ENCODE assay signal across 8 cellular contexts in the genomic region with DNA sequence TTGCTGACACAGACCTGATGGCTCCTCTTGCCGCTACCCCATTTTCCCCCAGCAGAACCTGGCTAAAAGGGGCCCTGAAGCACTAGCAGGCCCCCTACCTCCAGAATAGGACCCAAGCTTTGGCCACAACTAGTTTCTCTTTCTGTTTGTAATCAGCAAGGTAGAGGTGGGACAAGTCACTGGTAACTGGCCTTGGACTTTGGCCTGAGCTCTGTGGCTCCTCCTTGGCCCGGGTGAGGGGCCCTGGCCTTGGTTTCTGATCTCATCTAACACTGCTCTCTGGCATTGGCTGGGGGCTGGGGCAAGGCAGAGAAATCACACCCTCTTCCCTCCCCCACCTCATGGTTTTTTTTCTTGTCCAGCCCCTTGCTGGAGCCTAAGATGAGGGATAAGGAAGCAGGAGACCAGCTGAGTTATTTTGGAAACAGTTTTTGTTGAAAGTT. TPM values are rescaled to one million over a fixed set of nuclear protein-coding genes. Genes with fewer than 3 reads are reported as not detected.
DNase-seq lines count a peak whose midpoint lies in the region; ATAC-seq, FAIRE-seq and TF ChIP-seq lines count a peak whose summit lies in the region.

No MANE protein-coding gene starts in this region.

- peaks cover 9% of the 10 kb centered on the region; the same call in 1 of the 2 replicates for H3K9me3 ChIP-seq in HepG2 (ENCODE audit: low read length)
- H3K9me3 ChIP-seq in transverse colon: no peaks in the 10 kb centered on the region

- H3K4me3 ChIP-seq in HepG2 (replicated peaks in 1 of 3; ENCODE audit: insufficient read depth in 1 of 3, low read depth in 2 of 3, low read length in 3 of 3): peak overlapping the region; percentile 94 to 100 (median 98)
- peak overlapping the region; percentile 99 to 100 (median 100) for H3K4me3 ChIP-seq in transverse colon

- H2AFZ ChIP-seq in HepG2 (ENCODE audit: low read length): no peak overlapping the region

- no peak for DNase-seq in activated naive CD4-positive, alpha-beta T cell treated with anti-CD3 and anti-CD28 coated beads for 36 hours
- DNase-seq in activated naive CD4-positive, alpha-beta T cell treated with anti-CD3 and anti-CD28 coated beads, Interleukin-2, amount 50 U/mL, for 16 hours: no peak
- no peak for DNase-seq in activated naive CD8-positive, alpha-beta T cell treated with anti-CD3 and anti-CD28 coated beads, Interleukin-2, amount 50 U/mL, for 24 hours
- DNase-seq in HepG2 (ENCODE audit: low spot score) (peak; percentile 85), transverse colon (peak; percentile 77), iPS-NIHi11 (ENCODE audit: low spot score) (no peak)
- DNase-seq in effector CD4-positive, alpha-beta T cell: no peak

- peaks cover 43% of the 10 kb centered on the region for H3K4me1 Mint-ChIP-seq in activated naive CD4-positive, alpha-beta T cell treated with anti-CD3 and anti-CD28 coated beads for 36 hours (ENCODE audit: low read depth)
- peaks cover 40% of the 10 kb centered on the region for H3K4me1 Mint-ChIP-seq in activated naive CD8-positive, alpha-beta T cell treated with anti-CD3 and anti-CD28 coated beads, Interleukin-2, amount 50 U/mL, for 24 hours

- peaks cover 37% of the 10 kb centered on the region for H3K4me1 ChIP-seq in HepG2 (ENCODE audit: insufficient read depth, low read length)
- peaks cover 19 to 42% (median 29%) of the 10 kb centered on the region in 4 donors for H3K4me1 ChIP-seq in transverse colon

- TF ChIP-seq CTCF in HepG2 (CRISPR knock-in tag; IDR thresholded peaks at IDR 0.05): no peak
- TF ChIP-seq CTCF in transverse colon (IDR thresholded peaks at IDR 0.05): no peak

- ATAC-seq in activated naive CD8-positive, alpha-beta T cell treated with anti-CD3 and anti-CD28 coated beads, Interleukin-2, amount 50 U/mL, for 24 hours: no peak
- ATAC-seq in HepG2 (no peak; the same call in 2 of the 3 replicates), GM18873 (IDR thresholded peaks at IDR 0.05; ENCODE audit: low FRiP score, unreplicated experiment) (no peak)

- H3K4me2 ChIP-seq in HepG2 (ENCODE audit: low read depth, low read length): peak overlapping the region; percentile 92

- POLR2A ChIA-PET in HepG2 (lab: Yijun Ruan, JAX): interaction anchor here (0.9 to 2.2 kb wide), 7 partner anchors 8 to 834 kb away, joined by 3 to 12 read pairs (median 7); a partner anchor contains a TSS

- peak; percentile 82 for FAIRE-seq in HepG2 (lab: Jason Lieb, UNC)

- H3K9me3 Mint-ChIP-seq in activated naive CD4-positive, alpha-beta T cell treated with anti-CD3 and anti-CD28 coated beads for 36 hours: peaks cover 7% of the 10 kb centered on the region
- H3K9me3 Mint-ChIP-seq in activated naive CD8-positive, alpha-beta T cell treated with anti-CD3 and anti-CD28 coated beads, Interleukin-2, amount 50 U/mL, for 24 hours: peaks cover 9% of the 10 kb centered on the region

- no peaks in the 10 kb centered on the region for H3K27me3 Mint-ChIP-seq in activated naive CD4-positive, alpha-beta T cell treated with anti-CD3 and anti-CD28 coated beads for 36 hours (ENCODE audit: low read depth)
- no peaks in the 10 kb centered on the region for H3K27me3 Mint-ChIP-seq in activated naive CD8-positive, alpha-beta T cell treated with anti-CD3 and anti-CD28 coated beads, Interleukin-2, amount 50 U/mL, for 24 hours

- WGBS in HepG2 (ENCODE audit: low lambda C conversion rate): 13% methylated on average over 2 of the region's 2 CpGs
- WGBS in transverse colon (ENCODE audit: low coverage in 1 of 2), 2 donors: 16% methylated on average over 2 of the region's 2 CpGs; no CpG with 5 or more reads in 1 of the 2 donors

- CTCF ChIA-PET in activated naive CD4-positive, alpha-beta T cell treated with anti-CD3 and anti-CD28 coated beads for 36 hours (lab: Charles Lee): interaction anchor here (0.6 to 3.6 kb wide), 6 partner anchors 9 to 59 kb away, joined by 3 to 21 read pairs (median 8); a partner anchor contains a TSS
- CTCF ChIA-PET in HepG2 (lab: Yijun Ruan, JAX; ENCODE audit: low intra/inter-chr PET ratio, low total read pairs): no interaction called here

- peak overlapping the region; percentile 97 for H3K9ac ChIP-seq in HepG2 (ENCODE audit: insufficient read depth, low read depth, low read length)

- no TSS peak for BruUV-seq in HepG2 (replicated peaks; lab: Mats Ljungman, UMichigan)

- H3K27me3 ChIP-seq in HepG2 (ENCODE audit: control insufficient read depth in 1 of 2, insufficient read depth in 2 of 2, low read length in 2 of 2) (no peaks in the 10 kb centered on the region; a peak in 1 of 5 replicates), transverse colon (no peaks in the 10 kb centered on the region)

- H3K36me3 Mint-ChIP-seq in activated naive CD4-positive, alpha-beta T cell treated with anti-CD3 and anti-CD28 coated beads for 36 hours (ENCODE audit: low read depth): peaks cover 32% of the 10 kb centered on the region
- peaks cover 42% of the 10 kb centered on the region for H3K36me3 Mint-ChIP-seq in activated naive CD8-positive, alpha-beta T cell treated with anti-CD3 and anti-CD28 coated beads, Interleukin-2, amount 50 U/mL, for 24 hours (ENCODE audit: low read depth)

- intact Hi-C loops in activated naive CD4-positive, alpha-beta T cell treated with anti-CD3 and anti-CD28 coated beads for 36 hours (cut with micrococcal nuclease): no loop called here
- intact Hi-C loops in HepG2 (cut with micrococcal nuclease; ENCODE audit: unreplicated experiment): no loop called here
- intact Hi-C loops in transverse colon (cut with DNase I; ENCODE audit: low total_unique reads): loop anchor here (5.0 kb wide), 2 partner anchors 59 to 144 kb away; a partner anchor contains a TSS

- peaks cover 21 to 33% of the 10 kb centered on the region in 2 experiments; a peak in 4 of 5 replicates for H3K36me3 ChIP-seq in HepG2 (replicated peaks in 1 of 2; ENCODE audit: control insufficient read depth in 1 of 2, insufficient read depth in 2 of 2, low read length in 2 of 2)
- H3K36me3 ChIP-seq in transverse colon: peaks cover 0 to 22% (median 5%) of the 10 kb centered on the region in 4 donors

- TF ChIP-seq EP300 in HepG2 (IDR thresholded peaks at IDR 0.05; ENCODE audit: low read depth in 2 of 2, low read length in 2 of 2): peak in 1 of 2 experiments; percentile 74; a peak in 2 of 4 replicates
- TF ChIP-seq EP300 in HepG2 (CRISPR knock-in tag; IDR thresholded peaks at IDR 0.05; ENCODE audit: borderline replicate concordance): no peak; the same call in 1 of the 2 replicates
- TF ChIP-seq EP300 in transverse colon (IDR thresholded peaks at IDR 0.05; ENCODE audit: low read depth): no peak

- in situ Hi-C loops in HepG2 (cut with HindIII; ENCODE audit: extremely low pct_ligation_motif_present, low pct_unique_long_range_greater_than_20kb) (no loop called here), transverse colon (cut with MboI; ENCODE audit: low pct_ligation_motif_present in 1 of 4, low pct_unique_long_range_greater_than_20kb in 1 of 4, low sequenced_read_pairs in 3 of 4) (no loop called here)

- H3K4me3 Mint-ChIP-seq in activated naive CD4-positive, alpha-beta T cell treated with anti-CD3 and anti-CD28 coated beads for 36 hours: peak overlapping the region; percentile 96
- H3K4me3 Mint-ChIP-seq in activated naive CD8-positive, alpha-beta T cell treated with anti-CD3 and anti-CD28 coated beads, Interleukin-2, amount 50 U/mL, for 24 hours: peak overlapping the region; percentile 97

- peak overlapping the region; percentile 100 for H3K27ac Mint-ChIP-seq in activated naive CD4-positive, alpha-beta T cell treated with anti-CD3 and anti-CD28 coated beads for 36 hours
- H3K27ac Mint-ChIP-seq in activated naive CD8-positive, alpha-beta T cell treated with anti-CD3 and anti-CD28 coated beads, Interleukin-2, amount 50 U/mL, for 24 hours: peak overlapping the region; percentile 100

- H3K27ac ChIP-seq in HepG2 (ENCODE audit: extremely low read length, insufficient read depth, low read length) (peak overlapping the region; percentile 90), transverse colon (peak overlapping the region; percentile 97 to 100 (median 98))

- peaks cover 40% of the 10 kb centered on the region for H3K79me2 ChIP-seq in HepG2 (ENCODE audit: insufficient read depth, low read length)

- peaks cover 15% of the 10 kb centered on the region; the same call in 1 of the 2 replicates for H4K20me1 ChIP-seq in HepG2 (ENCODE audit: insufficient read depth, low read length)

- no peak for TF ChIP-seq RAD21 in HepG2 (CRISPR knock-in tag; IDR thresholded peaks at IDR 0.05)

- TF ChIP-seq POLR2A in HepG2 (IDR thresholded peaks at IDR 0.05; ENCODE audit: insufficient read depth in 1 of 2, low read depth in 2 of 2, low read length in 2 of 2) (peak; percentile 47 to 81; a peak in 3 of 4 replicates), transverse colon (IDR thresholded peaks at IDR 0.05) (peak; percentile 59)

RNA-seq across cellular contexts. Expression of a gene that starts 2.1 kb away (rescaled TPM):
- total RNA-seq in activated naive CD4-positive, alpha-beta T cell treated with anti-CD3 and anti-CD28 coated beads for 36 hours: 100 to 1,000 TPM; 482 to 500 TPM
- total RNA-seq in HepG2 (2016; rRNA removed; fragmentation: Illumina TruSeq; extraction: Trizol): 258 and 314 TPM in 2 replicates
- 219 and 253 TPM in 2 replicates for total RNA-seq in HepG2 (2016; cell fraction: cytosol; rRNA removed; fragmentation: Illumina TruSeq; extraction: Trizol; ENCODE audit: low read depth)
- total RNA-seq in HepG2 (2016; cell fraction: insoluble cytoplasmic fraction; rRNA removed; fragmentation: Illumina TruSeq; extraction: Trizol): 270 and 297 TPM in 2 replicates
- total RNA-seq in HepG2 (2016; cell fraction: membrane; rRNA removed; fragmentation: Illumina TruSeq; extraction: Trizol): 322 and 352 TPM in 2 replicates
- total RNA-seq in HepG2 (2016; cell fraction: nucleus; rRNA removed; fragmentation: Illumina TruSeq; extraction: Trizol): 95.5 and 96.2 TPM in 2 replicates
- 232 and 239 TPM in 2 replicates for polyA plus RNA-seq in HepG2 (2011; rRNA removed)
- polyA plus RNA-seq in HepG2 (2011; cell fraction: cytosol; rRNA removed): 211 and 281 TPM in 2 replicates
- polyA plus RNA-seq in HepG2 (2011; cell fraction: nucleus; rRNA removed): 146 and 178 TPM in 2 replicates
- polyA plus RNA-seq in HepG2 (2012): 277 and 325 TPM in 2 replicates
- polyA plus RNA-seq in HepG2 (2016; cell fraction: cytosol; fragmentation: Illumina TruSeq; extraction: Trizol; ENCODE audit: low read depth): 495 and 575 TPM in 2 replicates
- 466 and 539 TPM in 2 replicates for polyA plus RNA-seq in HepG2 (2016; cell fraction: insoluble cytoplasmic fraction; fragmentation: Illumina TruSeq; extraction: Trizol; ENCODE audit: low read depth)
- 497 and 555 TPM in 2 replicates for polyA plus RNA-seq in HepG2 (2016; cell fraction: membrane; fragmentation: Illumina TruSeq; extraction: Trizol; ENCODE audit: low read depth)
- polyA plus RNA-seq in HepG2 (2016; cell fraction: nucleus; fragmentation: Illumina TruSeq; extraction: Trizol; ENCODE audit: insufficient read depth, low read depth): 259 and 261 TPM in 2 replicates
- polyA minus RNA-seq in HepG2 (2011; rRNA and poly(A)+ RNA removed; ENCODE audit: low replicate concordance): 66.6 and 121 TPM in 2 replicates
- 58.1 and 58.6 TPM in 2 replicates for polyA minus RNA-seq in HepG2 (2011; cell fraction: cytosol; rRNA and poly(A)+ RNA removed)
- polyA minus RNA-seq in HepG2 (2011; cell fraction: nucleus; rRNA and poly(A)+ RNA removed): 33.0 and 37.0 TPM in 2 replicates
- total RNA-seq in transverse colon: 100 to 1,000 TPM; 160 to 923 (median 194) TPM

RNA-seq across cellular contexts. Expression of a gene that starts 21.7 kb away (rescaled TPM):
- 10 to 100 TPM; 16.3 to 17.2 TPM for total RNA-seq in activated naive CD4-positive, alpha-beta T cell treated with anti-CD3 and anti-CD28 coated beads for 36 hours
- total RNA-seq in HepG2 (2016; rRNA removed; fragmentation: Illumina TruSeq; extraction: Trizol): not detected in 2 replicates
- not detected in 2 replicates for total RNA-seq in HepG2 (2016; cell fraction: cytosol; rRNA removed; fragmentation: Illumina TruSeq; extraction: Trizol; ENCODE audit: low read depth)
- not detected in 2 replicates for total RNA-seq in HepG2 (2016; cell fraction: insoluble cytoplasmic fraction; rRNA removed; fragmentation: Illumina TruSeq; extraction: Trizol)
- total RNA-seq in HepG2 (2016; cell fraction: membrane; rRNA removed; fragmentation: Illumina TruSeq; extraction: Trizol): not detected in 2 replicates
- not detected in 2 replicates for total RNA-seq in HepG2 (2016; cell fraction: nucleus; rRNA removed; fragmentation: Illumina TruSeq; extraction: Trizol)
- not detected in 2 replicates for polyA plus RNA-seq in HepG2 (2011; rRNA removed)
- polyA plus RNA-seq in HepG2 (2011; cell fraction: cytosol; rRNA removed): not detected in 2 replicates
- polyA plus RNA-seq in HepG2 (2011; cell fraction: nucleus; rRNA removed): not detected in 2 replicates
- not detected in 2 replicates for polyA plus RNA-seq in HepG2 (2012)
- polyA plus RNA-seq in HepG2 (2016; cell fraction: cytosol; fragmentation: Illumina TruSeq; extraction: Trizol; ENCODE audit: low read depth): not detected in 2 replicates
- not detected in 2 replicates for polyA plus RNA-seq in HepG2 (2016; cell fraction: insoluble cytoplasmic fraction; fragmentation: Illumina TruSeq; extraction: Trizol; ENCODE audit: low read depth)
- polyA plus RNA-seq in HepG2 (2016; cell fraction: membrane; fragmentation: Illumina TruSeq; extraction: Trizol; ENCODE audit: low read depth): not detected in 2 replicates
- polyA plus RNA-seq in HepG2 (2016; cell fraction: nucleus; fragmentation: Illumina TruSeq; extraction: Trizol; ENCODE audit: insufficient read depth, low read depth): not detected in 2 replicates
- 0.09 TPM in 1 of 2 replicates, not detected in the other for polyA minus RNA-seq in HepG2 (2011; rRNA and poly(A)+ RNA removed; ENCODE audit: low replicate concordance)
- polyA minus RNA-seq in HepG2 (2011; cell fraction: cytosol; rRNA and poly(A)+ RNA removed): not detected in 2 replicates
- polyA minus RNA-seq in HepG2 (2011; cell fraction: nucleus; rRNA and poly(A)+ RNA removed): not detected in 2 replicates
- total RNA-seq in transverse colon: 1 to 10 TPM in 2 of 4 donors, under 1 TPM in 1, not detected in 1; 0.55 to 2.4 (median 2.2) TPM

RNA-seq across cellular contexts. Expression of a gene that starts 32.8 kb away (rescaled TPM):
- total RNA-seq in activated naive CD4-positive, alpha-beta T cell treated with anti-CD3 and anti-CD28 coated beads for 36 hours: 1 to 10 TPM; 7.1 to 8.1 TPM
- total RNA-seq in HepG2 (2016; rRNA removed; fragmentation: Illumina TruSeq; extraction: Trizol) (not detected in 2 replicates), transverse colon (not detected)
- total RNA-seq in HepG2 (2016; cell fraction: cytosol; rRNA removed; fragmentation: Illumina TruSeq; extraction: Trizol; ENCODE audit: low read depth): not detected in 2 replicates
- not detected in 2 replicates for total RNA-seq in HepG2 (2016; cell fraction: insoluble cytoplasmic fraction; rRNA removed; fragmentation: Illumina TruSeq; extraction: Trizol)
- total RNA-seq in HepG2 (2016; cell fraction: membrane; rRNA removed; fragmentation: Illumina TruSeq; extraction: Trizol): not detected in 2 replicates
- total RNA-seq in HepG2 (2016; cell fraction: nucleus; rRNA removed; fragmentation: Illumina TruSeq; extraction: Trizol): not detected in 2 replicates
- polyA plus RNA-seq in HepG2 (2011; rRNA removed): not detected in 2 replicates
- polyA plus RNA-seq in HepG2 (2011; cell fraction: cytosol; rRNA removed): not detected in 2 replicates
- polyA plus RNA-seq in HepG2 (2011; cell fraction: nucleus; rRNA removed): not detected in 2 replicates
- polyA plus RNA-seq in HepG2 (2012): not detected in 2 replicates
- not detected in 2 replicates for polyA plus RNA-seq in HepG2 (2016; cell fraction: cytosol; fragmentation: Illumina TruSeq; extraction: Trizol; ENCODE audit: low read depth)
- not detected in 2 replicates for polyA plus RNA-seq in HepG2 (2016; cell fraction: insoluble cytoplasmic fraction; fragmentation: Illumina TruSeq; extraction: Trizol; ENCODE audit: low read depth)
- polyA plus RNA-seq in HepG2 (2016; cell fraction: membrane; fragmentation: Illumina TruSeq; extraction: Trizol; ENCODE audit: low read depth): not detected in 2 replicates
- not detected in 2 replicates for polyA plus RNA-seq in HepG2 (2016; cell fraction: nucleus; fragmentation: Illumina TruSeq; extraction: Trizol; ENCODE audit: insufficient read depth, low read depth)
- polyA minus RNA-seq in HepG2 (2011; rRNA and poly(A)+ RNA removed; ENCODE audit: low replicate concordance): not detected in 2 replicates
- polyA minus RNA-seq in HepG2 (2011; cell fraction: cytosol; rRNA and poly(A)+ RNA removed): not detected in 2 replicates
- polyA minus RNA-seq in HepG2 (2011; cell fraction: nucleus; rRNA and poly(A)+ RNA removed): not detected in 2 replicates

RNA-seq across cellular contexts. Expression of a gene that starts 57.8 kb away (rescaled TPM):
- 1 to 10 TPM; 2.4 to 3.0 TPM for total RNA-seq in activated naive CD4-positive, alpha-beta T cell treated with anti-CD3 and anti-CD28 coated beads for 36 hours
- total RNA-seq in HepG2 (2016; rRNA removed; fragmentation: Illumina TruSeq; extraction: Trizol): 0.04 TPM in 1 of 2 replicates, not detected in the other
- 0.09 and 0.10 TPM in 2 replicates for total RNA-seq in HepG2 (2016; cell fraction: cytosol; rRNA removed; fragmentation: Illumina TruSeq; extraction: Trizol; ENCODE audit: low read depth)
- 0.04 TPM in 1 of 2 replicates, not detected in the other for total RNA-seq in HepG2 (2016; cell fraction: insoluble cytoplasmic fraction; rRNA removed; fragmentation: Illumina TruSeq; extraction: Trizol)
- not detected in 2 replicates for total RNA-seq in HepG2 (2016; cell fraction: membrane; rRNA removed; fragmentation: Illumina TruSeq; extraction: Trizol)
- not detected in 2 replicates for total RNA-seq in HepG2 (2016; cell fraction: nucleus; rRNA removed; fragmentation: Illumina TruSeq; extraction: Trizol)
- 0.04 TPM in 1 of 2 replicates, not detected in the other for polyA plus RNA-seq in HepG2 (2011; rRNA removed)
- polyA plus RNA-seq in HepG2 (2011; cell fraction: cytosol; rRNA removed): 0.03 TPM in 2 replicates
- polyA plus RNA-seq in HepG2 (2011; cell fraction: nucleus; rRNA removed): not detected in 2 replicates
- not detected in 2 replicates for polyA plus RNA-seq in HepG2 (2012)
- 0.07 TPM in 1 of 2 replicates, not detected in the other for polyA plus RNA-seq in HepG2 (2016; cell fraction: cytosol; fragmentation: Illumina TruSeq; extraction: Trizol; ENCODE audit: low read depth)
- not detected in 2 replicates for polyA plus RNA-seq in HepG2 (2016; cell fraction: insoluble cytoplasmic fraction; fragmentation: Illumina TruSeq; extraction: Trizol; ENCODE audit: low read depth)
- not detected in 2 replicates for polyA plus RNA-seq in HepG2 (2016; cell fraction: membrane; fragmentation: Illumina TruSeq; extraction: Trizol; ENCODE audit: low read depth)
- 0.16 TPM in 1 of 2 replicates, not detected in the other for polyA plus RNA-seq in HepG2 (2016; cell fraction: nucleus; fragmentation: Illumina TruSeq; extraction: Trizol; ENCODE audit: insufficient read depth, low read depth)
- polyA minus RNA-seq in HepG2 (2011; rRNA and poly(A)+ RNA removed; ENCODE audit: low replicate concordance): 0.09 TPM in 1 of 2 replicates, not detected in the other
- polyA minus RNA-seq in HepG2 (2011; cell fraction: cytosol; rRNA and poly(A)+ RNA removed): not detected in 2 replicates
- polyA minus RNA-seq in HepG2 (2011; cell fraction: nucleus; rRNA and poly(A)+ RNA removed): not detected in 2 replicates
- total RNA-seq in transverse colon: 10 to 100 TPM in 1 of 4 donors, 1 to 10 TPM in 3; 5.3 to 27.1 (median 7.5) TPM

Comparison
In these comparisons a context has a peak if more than half of its experiments do, and no peak if none do; other contexts are left out.
1. DNase-seq: peak in HepG2 (single experiment) and transverse colon (single experiment); none in activated naive CD4-positive, alpha-beta T cell treated with anti-CD3 and anti-CD28 coated beads for 36 hours (single experiment), activated naive CD4-positive, alpha-beta T cell treated with anti-CD3 and anti-CD28 coated beads, Interleukin-2, amount 50 U/mL, for 16 hours (single experiment), activated naive CD8-positive, alpha-beta T cell treated with anti-CD3 and anti-CD28 coated beads, Interleukin-2, amount 50 U/mL, for 24 hours (single experiment), iPS-NIHi11 (single experiment) and effector CD4-positive, alpha-beta T cell (single experiment).
2. RNA of a gene that starts 21.7 kb away (total RNA-seq): 16.3 to 17.2 TPM in activated naive CD4-positive, alpha-beta T cell treated with anti-CD3 and anti-CD28 coated beads for 36 hours; 0.55 to 2.4 TPM in transverse colon and not detected in HepG2; every median in the first group is over 4 times any median in the second.